1 cellular context compared by ENCODE assay signal in genomic region chr12:49264873-49265792, GRCh38.
A peak's percentile ranks its signal among the peaks of the same experiment; 100 is the strongest.
TF ChIP-seq lines count a peak whose summit lies in the region.

Gene TUBA1C (plus strand): TSS chr12:49265082. CDS start chr12:49265182, 100 bp downstream.

TF ChIP-seq in HepG2, 621 proteins besides CTCF, POLR2A, EP300 and RAD21 (continued from another document and continues in another):
- TF ChIP-seq KLF16 (CRISPR knock-in tag; IDR thresholded peaks at IDR 0.05) (peak in 1 of 2 experiments; percentile 61; a peak in 1 of 4 replicates), KDM5B (CRISPR knock-in tag; IDR thresholded peaks at IDR 0.05; ENCODE audit: borderline replicate concordance) (peak; percentile 75), ZNF136 (CRISPR knock-in tag; IDR thresholded peaks at IDR 0.05; ENCODE audit: low read depth) (no peak), DNMT3B (CRISPR knock-in tag; conservative IDR thresholded peaks at IDR 0.05) (peak; percentile 76; the same call in 1 of the 2 replicates), GABPB1 (CRISPR knock-in tag; IDR thresholded peaks at IDR 0.05) (peak; percentile 82), KDM1A (CRISPR knock-in tag; IDR thresholded peaks at IDR 0.05) (no peak), HMGXB3 (CRISPR knock-in tag; IDR thresholded peaks at IDR 0.05; ENCODE audit: borderline replicate concordance) (no peak; the same call in 1 of the 2 replicates), SNAI1 (CRISPR knock-in tag; IDR thresholded peaks at IDR 0.05; ENCODE audit: borderline replicate concordance) (peak; percentile 80), ZNF772 (CRISPR knock-in tag; IDR thresholded peaks at IDR 0.05) (no peak), HINFP (CRISPR knock-in tag; IDR thresholded peaks at IDR 0.05; ENCODE audit: low read depth) (no peak), NR0B2 (CRISPR knock-in tag; IDR thresholded peaks at IDR 0.05) (no peak), EEA1 (CRISPR knock-in tag; IDR thresholded peaks at IDR 0.05; ENCODE audit: borderline replicate concordance) (no peak), CHCHD3 (CRISPR knock-in tag; IDR thresholded peaks at IDR 0.05) (no peak), GRHL1 (CRISPR knock-in tag; conservative IDR thresholded peaks at IDR 0.05) (no peak), ATRX (CRISPR knock-in tag; IDR thresholded peaks at IDR 0.05; ENCODE audit: borderline replicate concordance) (no peak), ZIK1 (CRISPR knock-in tag; IDR thresholded peaks at IDR 0.05; ENCODE audit: borderline replicate concordance, low read depth) (0 out of 2 replicates have a peak, but pooled peaks have one; percentile 9), SPEN (CRISPR knock-in tag; IDR thresholded peaks at IDR 0.05; ENCODE audit: low read depth) (no peak), RORA (CRISPR knock-in tag; IDR thresholded peaks at IDR 0.05) (no peak), ZNF367 (CRISPR knock-in tag; IDR thresholded peaks at IDR 0.05; ENCODE audit: borderline replicate concordance) (0 out of 2 replicates have a peak, but pooled peaks have one; percentile 70), ISX (CRISPR knock-in tag; conservative IDR thresholded peaks at IDR 0.05) (peak; percentile 95), NFKB2 (CRISPR knock-in tag; IDR thresholded peaks at IDR 0.05; ENCODE audit: borderline replicate concordance) (peak; percentile 92), DBP (CRISPR knock-in tag; IDR thresholded peaks at IDR 0.05; ENCODE audit: not compliant biosample characterization) (peak; percentile 58), ZFYVE20 (CRISPR knock-in tag; IDR thresholded peaks at IDR 0.05; ENCODE audit: borderline replicate concordance, low read depth) (no peak), GATA4 (IDR thresholded peaks at IDR 0.05; ENCODE audit: borderline replicate concordance, low read depth) (peak; percentile 86; the same call in 1 of the 2 replicates), MIER2 (CRISPR knock-in tag; IDR thresholded peaks at IDR 0.05) (peak; percentile 18; the same call in 1 of the 2 replicates), ZHX1 (CRISPR knock-in tag; IDR thresholded peaks at IDR 0.05; ENCODE audit: low read depth) (peak; percentile 69), ZNF564 (CRISPR knock-in tag; IDR thresholded peaks at IDR 0.05) (peak; percentile 45; the same call in 1 of the 2 replicates), ZC3H4 (CRISPR knock-in tag; IDR thresholded peaks at IDR 0.05; ENCODE audit: borderline replicate concordance) (no peak; the same call in none of the 2 replicates), KMT2A (CRISPR knock-in tag; IDR thresholded peaks at IDR 0.05) (peak; percentile 10; the same call in 1 of the 2 replicates), ZBTB46 (CRISPR knock-in tag; IDR thresholded peaks at IDR 0.05; ENCODE audit: borderline replicate concordance) (no peak), E2F1 (CRISPR knock-in tag; IDR thresholded peaks at IDR 0.05) (peak; percentile 63), RFXAP (CRISPR knock-in tag; IDR thresholded peaks at IDR 0.05; ENCODE audit: borderline replicate concordance) (no peak), GPN1 (CRISPR knock-in tag; IDR thresholded peaks at IDR 0.05; ENCODE audit: borderline replicate concordance) (no peak), CEBPB (IDR thresholded peaks at IDR 0.05; ENCODE audit: borderline replicate concordance, low read depth, low read length) (no peak), YEATS2 (CRISPR knock-in tag; IDR thresholded peaks at IDR 0.05; ENCODE audit: borderline replicate concordance) (no peak), XBP1 (CRISPR knock-in tag; IDR thresholded peaks at IDR 0.05) (no peak), ZNF468 (CRISPR knock-in tag; IDR thresholded peaks at IDR 0.05) (no peak), ZBTB39 (CRISPR knock-in tag; IDR thresholded peaks at IDR 0.05) (no peak), KDM5A (IDR thresholded peaks at IDR 0.05; ENCODE audit: borderline replicate concordance, low read length) (no peak), ZNF776 (CRISPR knock-in tag; IDR thresholded peaks at IDR 0.05) (peak; percentile 37; the same call in 1 of the 2 replicates), SCMH1 (CRISPR knock-in tag; IDR thresholded peaks at IDR 0.05; ENCODE audit: borderline replicate concordance) (no peak), ZFP82 (CRISPR knock-in tag; IDR thresholded peaks at IDR 0.05; ENCODE audit: borderline replicate concordance) (no peak), ZNF770 (CRISPR knock-in tag; IDR thresholded peaks at IDR 0.05) (no peak), ZNF292 (CRISPR knock-in tag; IDR thresholded peaks at IDR 0.05; ENCODE audit: borderline replicate concordance, low read depth) (no peak)
